In the genomic region with DNA sequence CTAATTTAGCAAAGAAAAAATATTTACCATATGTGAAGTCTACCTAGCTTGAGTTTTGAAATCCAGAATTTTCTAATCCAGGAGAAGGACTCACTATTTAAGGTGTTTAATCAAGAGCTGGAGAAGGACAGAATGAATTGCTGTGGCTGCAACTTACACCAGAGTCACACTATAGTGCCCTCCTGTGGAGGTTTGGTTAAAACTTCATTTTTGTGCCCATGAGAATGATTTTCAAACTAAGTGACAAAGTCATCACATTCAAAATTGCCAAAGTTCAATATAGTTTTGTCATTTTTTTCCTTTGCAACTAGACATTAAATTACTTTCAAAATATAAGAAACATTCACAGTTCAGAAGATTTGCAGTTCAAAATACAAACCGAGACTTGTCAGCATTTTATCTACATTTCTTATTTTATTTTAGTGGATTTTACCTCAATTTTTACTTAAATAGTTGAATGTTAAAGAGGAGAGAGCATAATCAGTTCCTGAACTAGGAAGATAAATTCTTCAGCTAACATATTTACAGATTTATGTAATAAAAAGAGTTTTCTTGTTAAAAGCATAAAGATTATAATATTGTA, we compare ENCODE assay signal across 8 cellular contexts.
DNase-seq lines count a peak whose midpoint lies in the region; ATAC-seq, FAIRE-seq and TF ChIP-seq lines count a peak whose summit lies in the region.

No MANE protein-coding gene starts in this region.

- no peaks in the 10 kb centered on the region for H3K4me1 Mint-ChIP-seq in CD4-positive, alpha-beta memory T cell

- H3K36me3 ChIP-seq in CD4-positive, alpha-beta memory T cell (ENCODE audit: insufficient read depth, low read length): no peaks in the 10 kb centered on the region
- H3K36me3 ChIP-seq in breast epithelium (no peaks in the 10 kb centered on the region), right lobe of liver (no peaks in the 10 kb centered on the region)

- no peak overlapping the region for H3K4me3 Mint-ChIP-seq in CD4-positive, alpha-beta memory T cell

- H3K27me3 ChIP-seq in CD4-positive, alpha-beta memory T cell (ENCODE audit: insufficient read depth, low read length): peaks cover 13% of the 10 kb centered on the region
- H3K27me3 ChIP-seq in breast epithelium: no peaks in the 10 kb centered on the region
- H3K27me3 ChIP-seq in right lobe of liver: no peaks in the 10 kb centered on the region

- H3K36me3 Mint-ChIP-seq in CD4-positive, alpha-beta memory T cell: no peaks in the 10 kb centered on the region

- H3K27me3 Mint-ChIP-seq in CD4-positive, alpha-beta memory T cell: peaks cover 26 to 29% of the 10 kb centered on the region in 2 donors

- WGBS in right lobe of liver (ENCODE audit: insufficient coverage, low coverage, low lambda C conversion rate, missing lambda C conversion rate): 46% methylated on average over 1 of the region's 1 CpG

- CTCF ChIA-PET in CD4-positive, alpha-beta memory T cell (lab: Charles Lee; ENCODE audit: partially characterized antibody): interaction anchor here (0.6 to 1.8 kb wide), 8 partner anchors 13 to 916 kb away, joined by 3 to 5 read pairs (median 3); no protein-coding TSS in a partner anchor

- H3K4me1 ChIP-seq in CD4-positive, alpha-beta memory T cell (ENCODE audit: insufficient read depth, low read length): no peaks in the 10 kb centered on the region
- H3K4me1 ChIP-seq in breast epithelium: no peaks in the 10 kb centered on the region
- H3K4me1 ChIP-seq in right lobe of liver: no peaks in the 10 kb centered on the region

- peak in 4 of 5 donors; percentile 4 to 11 (median 8) for DNase-seq in CD4-positive, alpha-beta memory T cell
- DNase-seq in GM18507 (ENCODE audit: extremely low spot score, insufficient read length, low read depth): no peak
- peak; percentile 23 to 54 for DNase-seq in NCI-H446 (lab: John Stamatoyannopoulos, UW)
- no peak for DNase-seq in breast epithelium (ENCODE audit: low spot score in 2 of 2)
- DNase-seq in right lobe of liver: no peak
- DNase-seq in NCI-H526 treated with DMSO at 0.1 percent for 48 hours (lab: John Stamatoyannopoulos, UW): no peak

- intact Hi-C loops in CD4-positive, alpha-beta memory T cell (cut with micrococcal nuclease): loop anchor here (5.0 kb wide), 1 partner anchor 916 kb away; no protein-coding TSS in a partner anchor
- intact Hi-C loops in breast epithelium (cut with DNase I; ENCODE audit: low total_unique reads) (no loop called here), right lobe of liver (cut with DNase I) (no loop called here)

- no peak overlapping the region for H3K27ac ChIP-seq in CD4-positive, alpha-beta memory T cell (ENCODE audit: low read depth, low read length)
- no peak overlapping the region for H3K27ac ChIP-seq in breast epithelium
- H3K27ac ChIP-seq in right lobe of liver: no peak overlapping the region

- peak; percentile 67 for FAIRE-seq in GM18507 (lab: Jason Lieb, UNC)

- POLR2A ChIA-PET in CD4-positive, alpha-beta memory T cell (lab: Charles Lee; ENCODE audit: partially characterized antibody): no interaction called here

- H3K27ac Mint-ChIP-seq in CD4-positive, alpha-beta memory T cell: no peak overlapping the region

- TF ChIP-seq POLR2A in breast epithelium (IDR thresholded peaks at IDR 0.05) (no peak), right lobe of liver (IDR thresholded peaks at IDR 0.05) (no peak)

- H3K9me3 Mint-ChIP-seq in CD4-positive, alpha-beta memory T cell: peaks cover 0 to 3% (median under 1%) of the 10 kb centered on the region in 8 donors

- H3K9me3 ChIP-seq in CD4-positive, alpha-beta memory T cell (ENCODE audit: control insufficient read depth in 1 of 2, low read length in 2 of 2): no peaks in the 10 kb centered on the region
- H3K9me3 ChIP-seq in breast epithelium (no peaks in the 10 kb centered on the region), right lobe of liver (no peaks in the 10 kb centered on the region)

- peak; percentile 52 to 72 (median 58) for ATAC-seq in right lobe of liver
- ATAC-seq in HG02798 (IDR thresholded peaks at IDR 0.05; ENCODE audit: poor library complexity, unreplicated experiment): no peak
- no peak for ATAC-seq in HG02610 (IDR thresholded peaks at IDR 0.05; ENCODE audit: unreplicated experiment)

- no peak overlapping the region for H3K4me3 ChIP-seq in CD4-positive, alpha-beta memory T cell (ENCODE audit: low read length in 2 of 2)
- H3K4me3 ChIP-seq in breast epithelium (no peak overlapping the region), right lobe of liver (no peak overlapping the region)

- TF ChIP-seq CTCF in breast epithelium (IDR thresholded peaks at IDR 0.05): peak in 2 of 3 donors; percentile 46 to 52
- TF ChIP-seq CTCF in right lobe of liver (IDR thresholded peaks at IDR 0.05): peak; percentile 37 to 59 (median 59)

Comparison
In these comparisons a context has a peak if more than half of its experiments do, and no peak if none do; other contexts are left out.
1. DNase-seq: peak in CD4-positive, alpha-beta memory T cell (4 of 5) and NCI-H446 (2 of 2); none in GM18507 (single experiment), breast epithelium (0 of 2), right lobe of liver (0 of 3) and NCI-H526 treated with DMSO at 0.1 percent for 48 hours (single experiment).
2. ATAC-seq: peak in right lobe of liver (4 of 4); none in HG02798 (single experiment) and HG02610 (single experiment).